ENCODE assay signal across 1 cellular context in genomic region chr11:5684627-5685362, GRCh38.
TF ChIP-seq lines count a peak whose summit lies in the region.

TRIM5 (minus strand) TSS chr11:5685074; CDS start chr11:5680177, 4,897 bp downstream.

TF ChIP-seq in PFSK-1, 5 proteins besides CTCF, POLR2A, EP300 and RAD21 (continued from another document):
- TF ChIP-seq POLR2AphosphoS5 (IDR thresholded peaks at IDR 0.05; ENCODE audit: low read depth, low read length): peak; percentile 89
